In the genomic region with DNA sequence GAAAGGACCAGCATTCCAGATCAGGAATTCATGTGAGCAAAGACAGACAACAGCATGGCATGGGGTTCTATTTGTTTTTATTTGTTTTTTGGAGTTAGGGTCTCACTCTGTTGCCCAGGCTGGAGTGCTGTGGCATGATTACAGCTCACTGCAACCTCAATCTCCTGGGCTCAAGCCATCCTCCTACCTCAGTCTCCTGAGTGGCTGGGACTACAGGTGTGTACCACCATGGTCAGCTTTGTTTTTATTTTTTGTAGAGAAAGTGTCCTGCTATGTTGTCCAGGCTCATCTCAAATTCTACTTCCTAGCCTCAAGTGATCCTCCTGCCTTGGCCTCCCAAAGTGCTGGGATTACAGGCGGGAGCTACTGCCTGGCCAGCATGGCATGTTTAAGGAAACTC, we compare ENCODE assay signal across 25 cellular contexts. TPM values are rescaled to one million over a fixed set of nuclear protein-coding genes. Genes with fewer than 3 reads are reported as not detected.
A peak's percentile ranks its signal among the peaks of the same experiment; 100 is the strongest.
DNase-seq lines count a peak whose midpoint lies in the region; ATAC-seq, FAIRE-seq and TF ChIP-seq lines count a peak whose summit lies in the region.
"Had no signal": no experiment of that assay in that cellular context is flagged by ENCODE, and none has a peak within 500 bp of the region (broad histone marks: within the 10 kb centered on the region; RNA-seq: fewer than 3 reads in every experiment).

No MANE protein-coding gene starts in this region.

- no TSS peak for BruUV-seq in endothelial cell of umbilical vein (replicated peaks; lab: Mats Ljungman, UMichigan)

- TF ChIP-seq POLR2A in endothelial cell of umbilical vein (IDR thresholded peaks at IDR 0.05; ENCODE audit: low read depth, low read length), result peak; percentile 6

- dilution Hi-C loops in endothelial cell of umbilical vein (cut with MboI; ENCODE audit: extremely low pct_ligation_motif_present, low sequenced_read_pairs), result no loop called here

- POLR2A ChIA-PET in HEK293 (lab: Yijun Ruan, JAX) (no interaction called here), WTC11 (lab: Charles Lee) (no interaction called here), endothelial cell of umbilical vein (lab: Charles Lee) (no interaction called here)

- H3K9ac ChIP-seq in endothelial cell of umbilical vein (replicated peaks; ENCODE audit: extremely low read depth, insufficient read depth, low read length), result no peak overlapping the region

- no peaks in the 10 kb centered on the region for H3K4me1 ChIP-seq in HEK293 (ENCODE audit: control insufficient read depth, insufficient read depth, low read length)
- H3K4me1 ChIP-seq in endothelial cell of umbilical vein (ENCODE audit: control insufficient read depth, extremely low read depth, insufficient read depth, low read length), result peaks cover 23% of the 10 kb centered on the region

- H4K20me1 ChIP-seq in endothelial cell of umbilical vein (replicated peaks; ENCODE audit: control insufficient read depth, extremely low read depth, insufficient read depth, low read length), result no peaks in the 10 kb centered on the region

- H2AFZ ChIP-seq in endothelial cell of umbilical vein (ENCODE audit: low read depth, low read length), result no peak overlapping the region

- H3K9me1 ChIP-seq in endothelial cell of umbilical vein (replicated peaks; ENCODE audit: control insufficient read depth, extremely low read depth, insufficient read depth, low read length), result no peaks in the 10 kb centered on the region

- H3K36me3 Mint-ChIP-seq in WTC11, result peaks cover 6% of the 10 kb centered on the region

- DNase-seq in WTC11 (ENCODE audit: low spot score) (no peak), endothelial cell of umbilical vein (ENCODE audit: low read depth, low spot score) (no peak), posterior vena cava (ENCODE audit: low spot score) (peak; percentile 11), SK-N-DZ (ENCODE audit: low spot score) (no peak), Right ventricle myocardium superior (no peak)
- DNase-seq in activated CD8-positive, alpha-beta memory T cell treated with anti-CD3 and anti-CD28 coated beads, Interleukin-2, amount 50 U/mL, for 4 hours, result no peak
- DNase-seq: activated CD4-positive, alpha-beta T cell treated with anti-CD3 and anti-CD28 coated beads for 1 hour; activated CD8-positive, alpha-beta memory T cell treated with anti-CD3 and anti-CD28 coated beads, Interleukin-2, amount 10 ng/mL, durations not matched to agents 7 days and 5 days; AML-193; DMS79; Kasumi-1; left ventricle myocardium inferior; mucosa of descending colon; NCI-H187 treated with DMSO at 0.1 percent for 48 hours; NCI-H748 treated with DMSO at 0.1 percent for 48 hours; SHP77; stimulated activated naive CD4-positive, alpha-beta T cell; testis had no signal

- no peaks in the 10 kb centered on the region for H3K79me2 ChIP-seq in endothelial cell of umbilical vein (ENCODE audit: control insufficient read depth, insufficient read depth, low read length)

- peak overlapping the region; percentile 57 for H3K4me2 ChIP-seq in endothelial cell of umbilical vein (ENCODE audit: insufficient read depth, low read length)

- H3K4me3 Mint-ChIP-seq in WTC11, result no peak overlapping the region
- H3K4me3 Mint-ChIP-seq: activated CD8-positive, alpha-beta memory T cell treated with anti-CD3 and anti-CD28 coated beads, Interleukin-2, amount 10 ng/mL, durations not matched to agents 7 days and 5 days had no signal

- peaks cover 7% of the 10 kb centered on the region for H3K27me3 Mint-ChIP-seq in WTC11 (ENCODE audit: low read depth)

- ATAC-seq in WTC11, result no peak
- ATAC-seq in Right ventricle myocardium superior (ENCODE audit: poor library complexity), result no peak
- ATAC-seq: activated CD8-positive, alpha-beta memory T cell treated with anti-CD3 and anti-CD28 coated beads, Interleukin-2, amount 10 ng/mL, durations not matched to agents 7 days and 5 days; GM12878 had no signal

- H3K36me3 ChIP-seq in HEK293 (ENCODE audit: control insufficient read depth in 2 of 2, insufficient read depth in 1 of 2, low read length in 2 of 2) (peaks cover 4 to 33% of the 10 kb centered on the region in 2 experiments; a peak in 2 of 3 replicates), endothelial cell of umbilical vein (ENCODE audit: control insufficient read depth in 2 of 2, extremely low read depth in 1 of 2, insufficient read depth in 2 of 2, low read length in 2 of 2) (peaks cover 0 to 11% of the 10 kb centered on the region in 2 experiments)

- intact Hi-C loops in endothelial cell of umbilical vein (cut with micrococcal nuclease) (loop anchor here (2.0 to 10.0 kb wide), 2 partner anchors 69 to 611 kb away; partner anchors contain the start of gene OTUD3), posterior vena cava (cut with DNase I) (loop anchor here (10.0 kb wide), 2 partner anchors 121 to 1611 kb away; no protein-coding TSS in a partner anchor), Right ventricle myocardium superior (cut with DNase I) (loop anchor here (10.0 kb wide), 2 partner anchors 401 to 581 kb away; no protein-coding TSS in a partner anchor)

- H3K27ac ChIP-seq in HEK293 (ENCODE audit: extremely low read depth, low read depth, low read length), result no peak overlapping the region
- H3K27ac ChIP-seq in endothelial cell of umbilical vein (ENCODE audit: insufficient read depth, low read depth, low read length), result peak overlapping the region; percentile 90
- H3K27ac ChIP-seq: cardiac muscle cell, left ventricle myocardium inferior, testis had no signal

- no peaks in the 10 kb centered on the region for H3K27me3 ChIP-seq in endothelial cell of umbilical vein (ENCODE audit: control insufficient read depth in 2 of 2, insufficient read depth in 2 of 2, low read length in 2 of 2)
- H3K27me3 ChIP-seq: testis had no signal

- TF ChIP-seq CTCF in HEK293 (tag by site-specific recombination; IDR thresholded peaks at IDR 0.05) (no peak), WTC11 (IDR thresholded peaks at IDR 0.05) (no peak), endothelial cell of umbilical vein (IDR thresholded peaks at IDR 0.05; ENCODE audit: extremely low read depth in 1 of 2, insufficient read depth in 1 of 2, low read depth in 1 of 2, low read length in 2 of 2) (no peak)

- H3K9me3 ChIP-seq in HEK293 (ENCODE audit: control insufficient read depth, insufficient read depth, low read depth, low read length) (no peaks in the 10 kb centered on the region), endothelial cell of umbilical vein (replicated peaks; ENCODE audit: control insufficient read depth, insufficient read depth, low read length) (no peaks in the 10 kb centered on the region)
- H3K9me3 ChIP-seq: left ventricle myocardium inferior, mucosa of descending colon, testis had no signal

- H3K27ac Mint-ChIP-seq in WTC11, result no peak overlapping the region
- H3K27ac Mint-ChIP-seq: activated CD8-positive, alpha-beta memory T cell treated with anti-CD3 and anti-CD28 coated beads, Interleukin-2, amount 10 ng/mL, durations not matched to agents 7 days and 5 days; activated T-helper 2 cell treated with anti-CD3 and anti-CD28 coated beads, Interferon-gamma antibody, Interleukin-2, Interleukin-4, amounts not matched to agents 10 μg/mL and 5 μg/mL and 100 μg/mL, durations not matched to agents 14 hours and 24 hours and 36 hours had no signal

- peaks cover 4% of the 10 kb centered on the region for H3K4me1 Mint-ChIP-seq in WTC11

- CTCF ChIA-PET in HEK293 (lab: Yijun Ruan, JAX) (interaction anchor here (0.6 to 6.7 kb wide), 11 partner anchors 9 to 577 kb away, joined by 3 to 75 read pairs (median 4); no protein-coding TSS in a partner anchor), WTC11 (lab: Charles Lee) (interaction anchor here (1.2 to 4.4 kb wide), 8 partner anchors 11 to 316 kb away, joined by 4 to 42 read pairs (median 10); partner anchors contain the start of gene CAMK2N1), endothelial cell of umbilical vein (lab: Charles Lee) (interaction anchor here (1.7 to 6.7 kb wide), 7 partner anchors 10 to 279 kb away, joined by 4 to 81 read pairs (median 18); partner anchors contain the start of genes CAMK2N1 and MUL1)

- FAIRE-seq in endothelial cell of umbilical vein (lab: Jason Lieb, UNC), result no peak
- FAIRE-seq: endometrium, GM12878, TTC549 had no signal

- H3K4me3 ChIP-seq in HEK293 (ENCODE audit: low read depth, low read length), result no peak overlapping the region
- H3K4me3 ChIP-seq in endothelial cell of umbilical vein (replicated peaks in 1 of 3; ENCODE audit: insufficient read depth in 1 of 3, low read depth in 1 of 3, low read length in 3 of 3), result no peak overlapping the region
- H3K4me3 ChIP-seq: cardiac muscle cell, GM12878, left ventricle myocardium inferior, mucosa of descending colon, skin epidermis, testis had no signal

- no peaks in the 10 kb centered on the region for H3K9me3 Mint-ChIP-seq in WTC11
- H3K9me3 Mint-ChIP-seq: activated T-helper 2 cell treated with anti-CD3 and anti-CD28 coated beads, Interferon-gamma antibody, Interleukin-2, Interleukin-4, amounts not matched to agents 10 μg/mL and 5 μg/mL and 100 μg/mL, durations not matched to agents 14 hours and 24 hours and 36 hours had no signal

RNA-seq across cellular contexts. Expression of gene CAMK2N1, which starts 9.7 kb away (rescaled TPM):
- 10.0 to 10.9 TPM (median 10.1 TPM) in 3 replicates for total RNA-seq in WTC11 (2021)
- 11.9 and 18.3 TPM in 2 replicates for total RNA-seq in endothelial cell of umbilical vein
- 3.1 and 3.3 TPM in 2 replicates for polyA plus RNA-seq in endothelial cell of umbilical vein
- 5.3 and 6.6 TPM in 2 replicates for polyA plus RNA-seq in endothelial cell of umbilical vein (2011; cell fraction: cytosol; rRNA removed)
- polyA plus RNA-seq in endothelial cell of umbilical vein (2011; cell fraction: nucleus; rRNA removed), result 2.0 and 2.1 TPM in 2 replicates
- polyA plus RNA-seq in endothelial cell of umbilical vein (2012), result 5.9 and 7.7 TPM in 2 replicates
- polyA minus RNA-seq in endothelial cell of umbilical vein, result 2.4 and 4.4 TPM in 2 replicates
- not detected for polyA minus RNA-seq in endothelial cell of umbilical vein (2011; cell fraction: cytosol; rRNA and poly(A)+ RNA removed)
- 1.8 and 2.1 TPM in 2 replicates for polyA minus RNA-seq in endothelial cell of umbilical vein (2011; cell fraction: nucleus; rRNA and poly(A)+ RNA removed)
- 10 to 100 TPM; 12.3 to 22.9 TPM for total RNA-seq in posterior vena cava
- 4.9 and 5.3 TPM in 2 replicates for polyA plus RNA-seq in SK-N-DZ (2014; cell fraction: cytosol; rRNA removed)
- polyA plus RNA-seq in SK-N-DZ (2014; cell fraction: nucleus; rRNA removed), result 1.3 and 3.1 TPM in 2 replicates
- 10.0 TPM for total RNA-seq in Right ventricle myocardium superior
- polyA plus RNA-seq: GM12878 had no signal

RNA-seq across cellular contexts. Expression of gene MUL1, which starts 12.3 kb away (rescaled TPM):
- total RNA-seq in WTC11 (2021) (21.0 to 22.2 TPM (median 21.9 TPM) in 3 replicates), endothelial cell of umbilical vein (23.9 and 28.3 TPM in 2 replicates), posterior vena cava (10 to 100 TPM; 20.9 to 21.7 TPM), Right ventricle myocardium superior (42.1 TPM)
- 29.5 and 31.8 TPM in 2 replicates for polyA plus RNA-seq in endothelial cell of umbilical vein
- 26.0 and 26.1 TPM in 2 replicates for polyA plus RNA-seq in endothelial cell of umbilical vein (2011; cell fraction: cytosol; rRNA removed)
- 14.5 TPM in 2 replicates for polyA plus RNA-seq in endothelial cell of umbilical vein (2011; cell fraction: nucleus; rRNA removed)
- polyA plus RNA-seq in endothelial cell of umbilical vein (2012), result 19.8 and 20.7 TPM in 2 replicates
- 33.6 and 36.8 TPM in 2 replicates for polyA minus RNA-seq in endothelial cell of umbilical vein
- polyA minus RNA-seq in endothelial cell of umbilical vein (2011; cell fraction: cytosol; rRNA and poly(A)+ RNA removed), result 17.4 TPM
- polyA minus RNA-seq in endothelial cell of umbilical vein (2011; cell fraction: nucleus; rRNA and poly(A)+ RNA removed), result 9.6 and 11.0 TPM in 2 replicates
- polyA plus RNA-seq in SK-N-DZ (2014; cell fraction: cytosol; rRNA removed), result 23.8 and 27.3 TPM in 2 replicates
- polyA plus RNA-seq in SK-N-DZ (2014; cell fraction: nucleus; rRNA removed), result 10.6 and 13.3 TPM in 2 replicates

RNA-seq across cellular contexts. Expression of gene FAM43B, which starts 56.7 kb away (rescaled TPM):
- total RNA-seq in WTC11 (2021) (2.9 to 3.1 TPM (median 3.1 TPM) in 3 replicates), endothelial cell of umbilical vein (not detected in 2 replicates), posterior vena cava (1 to 10 TPM; 1.2 to 3.9 TPM), Right ventricle myocardium superior (3.0 TPM)
- polyA plus RNA-seq in endothelial cell of umbilical vein, result not detected in 2 replicates
- not detected in 2 replicates for polyA plus RNA-seq in endothelial cell of umbilical vein (2011; cell fraction: cytosol; rRNA removed)
- not detected in 2 replicates for polyA plus RNA-seq in endothelial cell of umbilical vein (2011; cell fraction: nucleus; rRNA removed)
- not detected in 2 replicates for polyA plus RNA-seq in endothelial cell of umbilical vein (2012)
- not detected in 2 replicates for polyA minus RNA-seq in endothelial cell of umbilical vein
- not detected for polyA minus RNA-seq in endothelial cell of umbilical vein (2011; cell fraction: cytosol; rRNA and poly(A)+ RNA removed)
- polyA minus RNA-seq in endothelial cell of umbilical vein (2011; cell fraction: nucleus; rRNA and poly(A)+ RNA removed), result not detected in 2 replicates
- polyA plus RNA-seq in SK-N-DZ (2014; cell fraction: cytosol; rRNA removed), result 1.2 and 1.8 TPM in 2 replicates
- polyA plus RNA-seq in SK-N-DZ (2014; cell fraction: nucleus; rRNA removed), result 0.36 and 0.86 TPM in 2 replicates
- total RNA-seq: activated CD8-positive, alpha-beta memory T cell treated with anti-CD3 and anti-CD28 coated beads, Interleukin-2, amount 10 ng/mL, durations not matched to agents 7 days and 5 days; activated T-helper 2 cell treated with anti-CD3 and anti-CD28 coated beads, Interferon-gamma antibody, Interleukin-2, Interleukin-4, amounts not matched to agents 10 μg/mL and 5 μg/mL and 100 μg/mL, durations not matched to agents 14 hours and 24 hours and 36 hours; GM12878 had no signal
- polyA plus RNA-seq: GM12878 had no signal

Comparison
In these comparisons a context has a peak if more than half of its experiments do, and no peak if none do; other contexts are left out.
1. Of the 8 proteins assayed by ChIP-seq in both HEK293 and WTC11: peak only in HEK293: none; only in WTC11: none; in both: ZNF121; in neither: 7.